15 cellular contexts compared by ENCODE assay signal in the genomic region with DNA sequence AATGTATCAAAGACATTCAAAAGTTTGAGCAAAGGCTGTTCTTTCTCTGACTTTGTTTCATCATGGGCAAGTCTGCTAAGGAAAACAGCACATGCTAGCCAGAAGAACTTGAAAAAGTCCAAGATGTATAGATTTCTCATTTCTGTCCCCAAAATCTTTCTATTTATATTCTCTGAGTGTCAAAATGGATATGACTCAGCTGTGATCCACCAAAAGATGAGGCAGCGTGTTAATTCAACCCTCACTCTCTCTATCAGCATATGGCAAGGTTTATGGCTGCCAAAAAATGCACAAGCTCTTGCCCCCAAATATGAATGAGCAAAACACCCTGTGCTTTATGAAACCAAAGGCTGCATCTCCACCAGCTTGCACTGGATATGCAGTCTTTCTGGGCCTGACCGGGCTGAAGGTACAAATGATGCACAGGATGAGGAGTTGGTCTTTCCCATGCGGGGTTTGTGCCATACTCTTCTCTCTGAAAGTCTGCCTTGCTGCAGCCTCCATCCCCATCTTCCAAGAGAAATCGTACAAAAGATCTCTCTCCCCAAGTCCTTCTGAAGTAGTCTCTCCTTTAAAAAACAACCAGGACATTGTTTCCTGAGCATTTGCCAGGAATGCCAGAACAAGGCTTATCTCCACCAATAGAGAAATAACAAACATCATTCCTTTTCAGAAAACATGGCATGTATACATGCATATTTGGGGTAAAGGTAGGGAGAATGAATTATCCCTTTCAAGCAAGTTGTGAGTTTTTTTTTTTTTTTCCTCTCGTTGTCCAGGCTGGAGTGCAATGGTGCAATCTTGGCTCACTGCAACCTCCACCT.
DNase-seq lines count a peak whose midpoint lies in the region; ATAC-seq and TF ChIP-seq lines count a peak whose summit lies in the region.
"Had no signal": no experiment of that assay in that cellular context is flagged by ENCODE, and none has a peak within 500 bp of the region (broad histone marks: within the 10 kb centered on the region; RNA-seq: fewer than 3 reads in every experiment).

No MANE protein-coding gene starts in this region.

- intact Hi-C loops in esophagus muscularis mucosa (cut with DNase I), result no loop called here
- intact Hi-C loops in CD4-positive, alpha-beta memory T cell (cut with micrococcal nuclease), result no loop called here

- WGBS in esophagus muscularis mucosa, result 90% methylated on average over 5 of the region's 5 CpGs
- WGBS in trophoblast cell (ENCODE audit: extremely low coverage, insufficient coverage, insufficient read length), result no CpG with 5 or more reads among the region's 5 CpGs

- CTCF ChIA-PET in CD4-positive, alpha-beta memory T cell (lab: Charles Lee; ENCODE audit: partially characterized antibody), result no interaction called here

- no peak overlapping the region for H4K12ac ChIP-seq in trophoblast cell (ENCODE audit: low read depth, low read length)

- H3K9ac ChIP-seq in trophoblast cell (ENCODE audit: low read length), result no peak overlapping the region

- TF ChIP-seq CTCF in RWPE2 (IDR thresholded peaks at IDR 0.05; ENCODE audit: poor library complexity, severe bottlenecking) (no peak), esophagus muscularis mucosa (IDR thresholded peaks at IDR 0.05) (no peak)

- H4K8ac ChIP-seq in trophoblast cell (ENCODE audit: low read depth, low read length), result no peak overlapping the region

- H3K23ac ChIP-seq in trophoblast cell (ENCODE audit: low read length), result no peak overlapping the region

- H3K27ac Mint-ChIP-seq in CD4-positive, alpha-beta memory T cell, result no peak overlapping the region

- H3K4me1 ChIP-seq in RWPE2 (ENCODE audit: insufficient read depth, poor library complexity, severe bottlenecking), result peaks cover 34% of the 10 kb centered on the region
- H3K4me1 ChIP-seq in esophagus muscularis mucosa, result peaks cover 0 to 17% (median 16%) of the 10 kb centered on the region in 4 donors
- peaks cover 6 to 11% of the 10 kb centered on the region in 2 experiments for H3K4me1 ChIP-seq in trophoblast cell (ENCODE audit: control insufficient read depth in 1 of 2, insufficient read depth in 2 of 2, low read length in 2 of 2)
- no peaks in the 10 kb centered on the region for H3K4me1 ChIP-seq in CD4-positive, alpha-beta memory T cell (ENCODE audit: insufficient read depth, low read length)

- H3K4me3 Mint-ChIP-seq in CD4-positive, alpha-beta memory T cell, result no peak overlapping the region

- H3K9me3 ChIP-seq in RWPE2 (ENCODE audit: severe bottlenecking), result no peaks in the 10 kb centered on the region
- no peaks in the 10 kb centered on the region for H3K9me3 ChIP-seq in esophagus muscularis mucosa
- no peaks in the 10 kb centered on the region for H3K9me3 ChIP-seq in trophoblast cell (ENCODE audit: insufficient read depth, low read depth, low read length)
- H3K9me3 ChIP-seq in CD4-positive, alpha-beta memory T cell (ENCODE audit: control insufficient read depth in 1 of 2, low read length in 2 of 2), result no peaks in the 10 kb centered on the region

- no peak for TF ChIP-seq POLR2A in esophagus muscularis mucosa (IDR thresholded peaks at IDR 0.05; ENCODE audit: low read depth)

- peak overlapping the region; percentile 10 for H3K4ac ChIP-seq in trophoblast cell (ENCODE audit: low read depth, low read length)

- TF ChIP-seq EP300 in esophagus muscularis mucosa (IDR thresholded peaks at IDR 0.05), result no peak

- H3K4me2 ChIP-seq in trophoblast cell (ENCODE audit: low read length), result no peak overlapping the region

- H3K27me3 ChIP-seq in RWPE2 (ENCODE audit: insufficient read depth, poor library complexity, severe bottlenecking) (no peaks in the 10 kb centered on the region), esophagus muscularis mucosa (no peaks in the 10 kb centered on the region), trophoblast cell (ENCODE audit: insufficient read depth, low read length) (no peaks in the 10 kb centered on the region)
- no peaks in the 10 kb centered on the region for H3K27me3 ChIP-seq in CD4-positive, alpha-beta memory T cell (ENCODE audit: insufficient read depth, low read length)

- H4K91ac ChIP-seq in trophoblast cell (ENCODE audit: low read depth, low read length), result peak overlapping the region; percentile 19

- H3K36me3 Mint-ChIP-seq in CD4-positive, alpha-beta memory T cell, result no peaks in the 10 kb centered on the region

- peaks cover 2% of the 10 kb centered on the region for H3K79me2 ChIP-seq in trophoblast cell (ENCODE audit: control insufficient read depth, insufficient read depth, low read length, poor library complexity)

- no peaks in the 10 kb centered on the region for H3K36me3 ChIP-seq in RWPE2 (ENCODE audit: low read depth)
- H3K36me3 ChIP-seq in esophagus muscularis mucosa, result no peaks in the 10 kb centered on the region
- H3K36me3 ChIP-seq in trophoblast cell (ENCODE audit: control insufficient read depth in 1 of 2, insufficient read depth in 2 of 2, low read length in 2 of 2), result no peaks in the 10 kb centered on the region
- no peaks in the 10 kb centered on the region for H3K36me3 ChIP-seq in CD4-positive, alpha-beta memory T cell (ENCODE audit: insufficient read depth, low read length)

- H3K27ac ChIP-seq in RWPE2 (ENCODE audit: poor library complexity, severe bottlenecking), result peak overlapping the region; percentile 86
- H3K27ac ChIP-seq in esophagus muscularis mucosa (replicated peaks in 1 of 4), result peak overlapping the region in 1 of 4 donors; percentile 28
- no peak overlapping the region for H3K27ac ChIP-seq in trophoblast cell (ENCODE audit: low read depth, low read length)
- H3K27ac ChIP-seq in CD4-positive, alpha-beta memory T cell (ENCODE audit: low read depth, low read length), result no peak overlapping the region
- H3K27ac ChIP-seq: SK-N-MC had no signal

- H2AFZ ChIP-seq in trophoblast cell (ENCODE audit: insufficient read depth, low read length, poor library complexity), result no peak overlapping the region

- peaks cover 0 to 4% (median 0%) of the 10 kb centered on the region in 8 donors for H3K9me3 Mint-ChIP-seq in CD4-positive, alpha-beta memory T cell

- peak overlapping the region; percentile 53 for H3K14ac ChIP-seq in trophoblast cell (ENCODE audit: low read length)

- ATAC-seq in RWPE2 (ENCODE audit: low read depth) (no peak), HG03457 (IDR thresholded peaks at IDR 0.05; ENCODE audit: unreplicated experiment) (no peak), HG03565 (IDR thresholded peaks at IDR 0.05; ENCODE audit: unreplicated experiment) (no peak)

- H3K4me3 ChIP-seq in RWPE2 (ENCODE audit: severe bottlenecking), result no peak overlapping the region
- no peak overlapping the region for H3K4me3 ChIP-seq in esophagus muscularis mucosa
- H3K4me3 ChIP-seq in trophoblast cell (ENCODE audit: low read depth, low read length), result no peak overlapping the region
- no peak overlapping the region for H3K4me3 ChIP-seq in CD4-positive, alpha-beta memory T cell (ENCODE audit: low read length in 2 of 2)
- H3K4me3 ChIP-seq: SK-N-MC had no signal

- peak overlapping the region; percentile 72 for H2BK120ac ChIP-seq in trophoblast cell (ENCODE audit: insufficient read depth, low read length, poor library complexity)

- H3K79me1 ChIP-seq in trophoblast cell (ENCODE audit: low read length), result peaks cover 3% of the 10 kb centered on the region

- H3K4me1 Mint-ChIP-seq in CD4-positive, alpha-beta memory T cell, result no peaks in the 10 kb centered on the region

- POLR2A ChIA-PET in CD4-positive, alpha-beta memory T cell (lab: Charles Lee; ENCODE audit: partially characterized antibody), result no interaction called here

- no peak overlapping the region for H2BK5ac ChIP-seq in trophoblast cell (ENCODE audit: low read depth, low read length, poor library complexity)

- peak overlapping the region; percentile 93 for H2BK12ac ChIP-seq in trophoblast cell (ENCODE audit: low read length)

- H3K27me3 Mint-ChIP-seq in CD4-positive, alpha-beta memory T cell, result peaks cover 12 to 19% of the 10 kb centered on the region in 2 donors

- H3K18ac ChIP-seq in trophoblast cell (ENCODE audit: low read length), result no peak overlapping the region

- peak; percentile 29 for DNase-seq in GM04504 (ENCODE audit: low read depth)
- DNase-seq in RWPE2 (ENCODE audit: low spot score), result no peak
- peak; percentile 68 for DNase-seq in esophagus muscularis mucosa (ENCODE audit: extremely low spot score)
- no peak for DNase-seq in trophoblast cell
- no peak for DNase-seq in T-helper 2 cell
- no peak for DNase-seq in CD4-positive, alpha-beta memory T cell
- DNase-seq: activated effector memory CD4-positive, alpha-beta T cell treated with anti-CD3 and anti-CD28 coated beads, Interleukin-2, amount 50 U/mL, for 16 hours; C1 segment of cervical spinal cord; effector CD8-positive, alpha-beta T cell; glutamatergic neuron; MM.1S; substantia nigra had no signal

- H2AK5ac ChIP-seq in trophoblast cell (ENCODE audit: low read length), result no peak overlapping the region

Comparison
In these comparisons a context has a peak if more than half of its experiments do, and no peak if none do; other contexts are left out.
1. DNase-seq: peak in GM04504 (single experiment) and esophagus muscularis mucosa (single experiment); none in RWPE2 (single experiment), trophoblast cell (0 of 2), T-helper 2 cell (0 of 5) and CD4-positive, alpha-beta memory T cell (0 of 5).